In the genomic region with DNA sequence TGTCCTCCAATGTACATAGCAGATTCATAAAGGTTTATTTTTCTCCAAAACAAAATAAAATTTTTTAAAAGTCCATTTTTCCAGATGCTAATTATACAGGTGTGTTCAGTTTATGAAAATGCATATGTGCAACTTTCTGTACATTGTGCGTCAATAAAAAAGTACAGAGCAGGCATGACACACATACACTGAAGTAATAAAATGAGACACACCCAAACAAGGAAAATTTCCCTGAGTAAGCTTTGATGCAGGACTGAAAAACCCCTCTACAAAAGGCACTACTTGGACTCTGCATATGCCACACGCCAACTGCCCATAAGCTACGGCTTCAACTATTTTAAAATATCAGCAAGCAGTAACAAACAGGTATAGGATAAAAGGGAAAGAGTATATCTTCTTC, we compare ENCODE assay signal across 18 cellular contexts. TPM values are rescaled to one million over a fixed set of nuclear protein-coding genes. Genes with fewer than 3 reads are reported as not detected.
A peak's percentile ranks its signal among the peaks of the same experiment; 100 is the strongest.
DNase-seq lines count a peak whose midpoint lies in the region; ATAC-seq, FAIRE-seq and TF ChIP-seq lines count a peak whose summit lies in the region.
"Had no signal": no experiment of that assay in that cellular context is flagged by ENCODE, and none has a peak within 500 bp of the region (broad histone marks: within the 10 kb centered on the region; RNA-seq: fewer than 3 reads in every experiment).

No MANE protein-coding gene starts in this region.

- H3K4me1 ChIP-seq in CD8-positive, alpha-beta T cell (ENCODE audit: insufficient read depth, low read length), result peaks cover 29% of the 10 kb centered on the region
- H3K4me1 ChIP-seq in PC-3 (ENCODE audit: insufficient read depth, low read length) (peaks cover 23% of the 10 kb centered on the region), pancreas (peaks cover 0 to 7% (median 7%) of the 10 kb centered on the region in 3 donors)

- POLR2A ChIA-PET in CD8-positive, alpha-beta T cell (lab: Charles Lee), result interaction anchor here (1.7 kb wide), 1 partner anchor 56 kb away, joined by 3 read pairs; no protein-coding TSS in a partner anchor
- POLR2A ChIA-PET in PC-3 (lab: Charles Lee; ENCODE audit: unreplicated experiment), result no interaction called here

- no peak overlapping the region for H3K27ac ChIP-seq in CD8-positive, alpha-beta T cell (ENCODE audit: low read depth, low read length)
- H3K27ac ChIP-seq in PC-3 (ENCODE audit: low read length) (no peak overlapping the region), pancreas (no peak overlapping the region)
- H3K27ac ChIP-seq: C4-2B, Peyer's patch had no signal

- 95 to 99% methylated on average over 3 of the region's 3 CpGs for WGBS in pancreas, 2 donors

- FAIRE-seq in pancreas (lab: Jason Lieb, UNC), result peak; percentile 41
- FAIRE-seq: H1 had no signal

- ATAC-seq in CD8-positive, alpha-beta T cell, result no peak
- ATAC-seq in PC-3 (peak; percentile 46), pancreas (no peak), GM21717 (IDR thresholded peaks at IDR 0.05; ENCODE audit: unreplicated experiment) (no peak)
- no peak for ATAC-seq in effector memory CD8-positive, alpha-beta T cell (replicated peaks)
- ATAC-seq: Right ventricle myocardium inferior had no signal

- peaks cover 38% of the 10 kb centered on the region for H3K36me3 Mint-ChIP-seq in CD8-positive, alpha-beta T cell
- peaks cover 20% of the 10 kb centered on the region for H3K36me3 Mint-ChIP-seq in effector memory CD8-positive, alpha-beta T cell (ENCODE audit: insufficient read depth)

- no peaks in the 10 kb centered on the region for H3K27me3 ChIP-seq in CD8-positive, alpha-beta T cell (ENCODE audit: insufficient read depth, low read length)
- H3K27me3 ChIP-seq in PC-3 (ENCODE audit: low read length), result no peaks in the 10 kb centered on the region
- H3K27me3 ChIP-seq in pancreas, result no peaks in the 10 kb centered on the region
- no peaks in the 10 kb centered on the region for H3K27me3 ChIP-seq in MG63
- H3K27me3 ChIP-seq: Peyer's patch had no signal

- H2AFZ ChIP-seq in PC-3 (ENCODE audit: low read length), result no peak overlapping the region

- H3F3A ChIP-seq in PC-3 (ENCODE audit: low read length, unreplicated experiment), result no peaks in the 10 kb centered on the region

- H3K9me2 ChIP-seq in PC-3 (replicated peaks; ENCODE audit: low read length), result no peaks in the 10 kb centered on the region

- peaks cover 31% of the 10 kb centered on the region; the same call in 1 of the 2 replicates for H3K79me2 ChIP-seq in PC-3 (ENCODE audit: low read length)

- intact Hi-C loops in CD8-positive, alpha-beta T cell (cut with DNase I, micrococcal nuclease), result no loop called here
- intact Hi-C loops in PC-3 (cut with micrococcal nuclease) (no loop called here), pancreas (cut with DNase I) (no loop called here)

- TF ChIP-seq CTCF in CD8-positive, alpha-beta T cell (IDR thresholded peaks at IDR 0.05), result no peak
- TF ChIP-seq CTCF in PC-3 (conservative IDR thresholded peaks at IDR 0.05; ENCODE audit: low read depth, low read length), result no peak
- no peak for TF ChIP-seq CTCF in pancreas (IDR thresholded peaks at IDR 0.05)

- H4K20me1 ChIP-seq in PC-3 (ENCODE audit: low read length), result no peaks in the 10 kb centered on the region

- no peaks in the 10 kb centered on the region for H3K36me3 ChIP-seq in CD8-positive, alpha-beta T cell (ENCODE audit: insufficient read depth, low read length)
- no peaks in the 10 kb centered on the region for H3K36me3 ChIP-seq in PC-3 (ENCODE audit: low read depth, low read length)
- H3K36me3 ChIP-seq in pancreas, result no peaks in the 10 kb centered on the region
- H3K36me3 ChIP-seq in MG63, result no peaks in the 10 kb centered on the region
- H3K36me3 ChIP-seq: Peyer's patch had no signal

- no peak overlapping the region for H3K4me3 ChIP-seq in CD8-positive, alpha-beta T cell (ENCODE audit: low read depth, low read length)
- H3K4me3 ChIP-seq in PC-3 (ENCODE audit: low read length) (no peak overlapping the region), pancreas (no peak overlapping the region), MG63 (no peak overlapping the region)
- H3K4me3 ChIP-seq: Peyer's patch had no signal

- no peaks in the 10 kb centered on the region for H3K27me3 Mint-ChIP-seq in CD8-positive, alpha-beta T cell (ENCODE audit: low read depth)
- H3K27me3 Mint-ChIP-seq in effector memory CD8-positive, alpha-beta T cell, result no peaks in the 10 kb centered on the region

- no TSS peak for BruUV-seq in PC-3 (replicated peaks; lab: Mats Ljungman, UMichigan)

- no peak overlapping the region for H3K9ac ChIP-seq in PC-3 (ENCODE audit: low read length)

- no peaks in the 10 kb centered on the region for H3K9me3 ChIP-seq in CD8-positive, alpha-beta T cell (ENCODE audit: low read length)
- H3K9me3 ChIP-seq in PC-3 (ENCODE audit: low read length) (no peaks in the 10 kb centered on the region), pancreas (no peaks in the 10 kb centered on the region), MG63 (no peaks in the 10 kb centered on the region)
- H3K9me3 ChIP-seq: Peyer's patch had no signal

- peak overlapping the region; percentile 60 for H3K27ac Mint-ChIP-seq in CD8-positive, alpha-beta T cell
- H3K27ac Mint-ChIP-seq in effector memory CD8-positive, alpha-beta T cell, result peak overlapping the region; percentile 1 to 39

- peaks cover 95% of the 10 kb centered on the region for H3K4me1 Mint-ChIP-seq in CD8-positive, alpha-beta T cell (ENCODE audit: low read depth)
- H3K4me1 Mint-ChIP-seq in effector memory CD8-positive, alpha-beta T cell (ENCODE audit: low read depth in 2 of 2), result peaks cover 66 to 78% of the 10 kb centered on the region in 2 donors

- CTCF ChIA-PET in CD8-positive, alpha-beta T cell (lab: Charles Lee), result no interaction called here
- CTCF ChIA-PET in PC-3 (lab: Charles Lee), result no interaction called here

- peaks cover 6% of the 10 kb centered on the region for H3K9me3 Mint-ChIP-seq in CD8-positive, alpha-beta T cell
- H3K9me3 Mint-ChIP-seq in effector memory CD8-positive, alpha-beta T cell, result no peaks in the 10 kb centered on the region

- no peak overlapping the region for H3K4me2 ChIP-seq in PC-3 (ENCODE audit: low read length)

- H3K4me3 Mint-ChIP-seq in CD8-positive, alpha-beta T cell, result no peak overlapping the region
- H3K4me3 Mint-ChIP-seq in effector memory CD8-positive, alpha-beta T cell, result peak overlapping the region; percentile 15 to 45

- DNase-seq in CD8-positive, alpha-beta T cell, result no peak
- DNase-seq in PC-3, result peak; percentile 6
- no peak for DNase-seq in effector memory CD8-positive, alpha-beta T cell
- no peak for DNase-seq in pancreas
- no peak for DNase-seq in SKM-1 treated with dmso at 0.1 percent for 144 hours (lab: John Stamatoyannopoulos, UW; ENCODE audit: unreplicated experiment)
- DNase-seq in MG63, result no peak
- no peak for DNase-seq in NK-92 (lab: John Stamatoyannopoulos, UW; ENCODE audit: unreplicated experiment)
- DNase-seq: KBM-7, NCI-H1048, NCI-H1436 treated with DMSO at 0.1 percent for 48 hours, NCI-H2029 treated with DMSO at 0.1 percent for 48 hours, NCI-H510A, Peyer's patch had no signal

RNA-seq across cellular contexts. Expression of a gene that starts 13.8 kb away (rescaled TPM):
- 10 to 100 TPM; 91.0 to 95.8 TPM for total RNA-seq in CD8-positive, alpha-beta T cell
- 12.5 and 13.2 TPM in 2 replicates for total RNA-seq in PC-3 (2014; rRNA removed)
- total RNA-seq in pancreas, result 10 to 100 TPM in 3 of 6 donors, 1 to 10 TPM in 3; 6.9 to 14.3 (median 9.9) TPM
- polyA plus RNA-seq in pancreas, result 1 to 10 TPM; 3.2 to 3.6 TPM
- 1.3 and 1.9 TPM in 2 replicates for total RNA-seq in MG63 (2014; rRNA removed; shearing (Covaris generic); ENCODE audit: low replicate concordance)

RNA-seq across cellular contexts. Expression of a gene that starts 50.9 kb away (rescaled TPM):
- 1 to 10 TPM; 1.9 to 2.1 TPM for total RNA-seq in CD8-positive, alpha-beta T cell
- total RNA-seq in PC-3 (2014; rRNA removed), result not detected in 2 replicates
- total RNA-seq in pancreas, result under 1 TPM in 4 of 6 donors, not detected in 2; 0.09 to 0.12 (median 0.09) TPM
- polyA plus RNA-seq in pancreas, result not detected
- not detected in 2 replicates for total RNA-seq in MG63 (2014; rRNA removed; shearing (Covaris generic); ENCODE audit: low replicate concordance)
- total RNA-seq: A673, H1, Right ventricle myocardium inferior had no signal
- polyA plus RNA-seq: H1 had no signal
